In genomic region chr10:127155221-127155620, GRCh38 we compare ENCODE assay signal across 32 cellular contexts. TPM values are rescaled to one million over a fixed set of nuclear protein-coding genes. Genes with fewer than 3 reads are reported as not detected.
DNase-seq lines count a peak whose midpoint lies in the region; ATAC-seq and TF ChIP-seq lines count a peak whose summit lies in the region.
"Had no signal": no experiment of that assay in that cellular context is flagged by ENCODE, and none has a peak within 500 bp of the region (broad histone marks: within the 10 kb centered on the region; RNA-seq: fewer than 3 reads in every experiment).

No MANE protein-coding gene starts in this region.

- H3K36me3 ChIP-seq in mammary epithelial cell (ENCODE audit: insufficient read depth, low read length) (no peaks in the 10 kb centered on the region), SJCRH30 (no peaks in the 10 kb centered on the region)
- H3K36me3 ChIP-seq: left lung, prostate gland, SJSA1 had no signal

- H3K4me3 ChIP-seq in mammary epithelial cell (replicated peaks in 1 of 3; ENCODE audit: insufficient read depth in 1 of 3, low read depth in 2 of 3, low read length in 3 of 3): no peak overlapping the region
- H3K4me3 ChIP-seq in cardiac fibroblast (replicated peaks in 1 of 2; ENCODE audit: low read depth in 2 of 2, low read length in 2 of 2): no peak overlapping the region
- no peak overlapping the region for H3K4me3 ChIP-seq in SJCRH30
- H3K4me3 ChIP-seq: esophagus muscularis mucosa, left lung, prostate gland, SJSA1 had no signal

- H3K27ac ChIP-seq in mammary epithelial cell (ENCODE audit: insufficient read depth, low read depth, low read length) (no peak overlapping the region), SJCRH30 (no peak overlapping the region)
- H3K27ac ChIP-seq: 22Rv1, esophagus muscularis mucosa, left lung, prostate gland, SJSA1 had no signal

- dilution Hi-C loops in mammary epithelial cell (cut with HindIII; ENCODE audit: low sequenced_read_pairs): no loop called here

- no peak overlapping the region for H2AFZ ChIP-seq in mammary epithelial cell (ENCODE audit: low read depth, low read length)

- no peaks in the 10 kb centered on the region for H3K79me2 ChIP-seq in mammary epithelial cell (ENCODE audit: insufficient read depth, low read length)

- 92% methylated on average over 4 of the region's 6 CpGs for WGBS in mammary epithelial cell (ENCODE audit: low coverage, missing lambda C conversion rate)

- DNase-seq in MCF 10A (ENCODE audit: unreplicated experiment): peak; percentile 27
- DNase-seq in mammary epithelial cell: no peak
- peak; percentile 66 to 92 for DNase-seq in cardiac fibroblast (ENCODE audit: low read depth in 2 of 2)
- no peak for DNase-seq in left ventricle myocardium superior
- DNase-seq in stromal cell of bone marrow (ENCODE audit: low read depth): peak; percentile 74
- no peak for DNase-seq in NCI-H1092 treated with DMSO at 0.1 percent for 48 hours (lab: John Stamatoyannopoulos, UW)
- DNase-seq in SJCRH30: no peak
- no peak for DNase-seq in GM13977 (ENCODE audit: low spot score)
- DNase-seq: activated CD4-positive, alpha-beta T cell treated with anti-CD3 and anti-CD28 coated beads, Interleukin-2, amount 10 ng/mL, durations not matched to agents 7 days and 5 days; activated CD8-positive, alpha-beta memory T cell treated with anti-CD3 and anti-CD28 coated beads, Interleukin-2, amount 10 ng/mL, durations not matched to agents 7 days and 5 days; activated gamma-delta T cell treated with Interleukin-2 at 50 U/mL for 16 hours; activated naive CD8-positive, alpha-beta T cell treated with anti-CD3 and anti-CD28 coated beads, Interleukin-2, amount 10 ng/mL, durations not matched to agents 7 days and 5 days; activated T-cell treated with anti-CD3 and anti-CD28 coated beads, Interleukin-2, amount 50 U/mL, for 4 hours; aorta; dermis blood vessel endothelial cell; DMS79; GDM1; islet precursor cell; left lung; midbrain; naive thymus-derived CD8-positive, alpha-beta T cell; NCI-H1092; NCI-H1694 treated with DMSO at 0.1 percent for 48 hours; NCI-H446; NCI-H82; stimulated activated naive B cell treated with anti-CD40 and anti-IgM and Interleukin-4, amounts not matched to agents 10 μg/mL and 1 μg/mL and 100 μg/mL, for 72 hours; T1000 had no signal

- H3K36me3 Mint-ChIP-seq in MCF 10A (ENCODE audit: insufficient read depth, unreplicated experiment): no peaks in the 10 kb centered on the region
- H3K36me3 Mint-ChIP-seq: activated CD8-positive, alpha-beta memory T cell treated with anti-CD3 and anti-CD28 coated beads, Interleukin-2, amount 10 ng/mL, durations not matched to agents 7 days and 5 days; activated naive CD8-positive, alpha-beta T cell treated with anti-CD3 and anti-CD28 coated beads, Interleukin-2, amount 10 ng/mL, durations not matched to agents 7 days and 5 days; naive thymus-derived CD8-positive, alpha-beta T cell; stimulated activated naive B cell treated with anti-CD40 and anti-IgM and Interleukin-4, amounts not matched to agents 10 μg/mL and 1 μg/mL and 100 μg/mL, for 72 hours; type B pancreatic cell had no signal

- no peak overlapping the region for H3K9ac ChIP-seq in mammary epithelial cell (ENCODE audit: insufficient read depth, low read length)

- peak; percentile 58 for ATAC-seq in left ventricle myocardium superior
- ATAC-seq: activated CD8-positive, alpha-beta memory T cell treated with anti-CD3 and anti-CD28 coated beads, Interleukin-2, amount 10 ng/mL, durations not matched to agents 7 days and 5 days; activated T-cell treated with anti-CD3 and anti-CD28 coated beads, Interleukin-2, amount 50 U/mL, for 4 hours; left lung; naive thymus-derived CD8-positive, alpha-beta T cell; stimulated activated naive B cell treated with anti-CD40 and anti-IgM and Interleukin-4, amounts not matched to agents 10 μg/mL and 1 μg/mL and 100 μg/mL, for 72 hours had no signal

- no peak for TF ChIP-seq CTCF in MCF 10A (IDR thresholded peaks at IDR 0.05; ENCODE audit: unreplicated experiment)
- TF ChIP-seq CTCF in mammary epithelial cell (conservative IDR thresholded peaks at IDR 0.05 in 1 of 2, IDR thresholded peaks at IDR 0.05 in 1 of 2; ENCODE audit: extremely low read depth in 1 of 2, insufficient read depth in 1 of 2, low read depth in 1 of 2, low read length in 2 of 2): no peak
- TF ChIP-seq CTCF in cardiac fibroblast (IDR thresholded peaks at IDR 0.05; ENCODE audit: low read depth, low read length): no peak
- TF ChIP-seq CTCF in GM13977 (IDR thresholded peaks at IDR 0.05; ENCODE audit: extremely low read depth, insufficient read depth, missing control alignments): no peak

- BruUV-seq in MCF 10A (replicated peaks; lab: Mats Ljungman, UMichigan) (no TSS peak), mammary epithelial cell (replicated peaks; lab: Mats Ljungman, UMichigan) (no TSS peak)

- H3K4me1 Mint-ChIP-seq in MCF 10A (ENCODE audit: insufficient read depth, unreplicated experiment): peaks cover 36% of the 10 kb centered on the region
- H3K4me1 Mint-ChIP-seq: activated CD4-positive, alpha-beta T cell treated with anti-CD3 and anti-CD28 coated beads, Interleukin-2, amount 10 ng/mL, durations not matched to agents 7 days and 5 days; activated CD8-positive, alpha-beta memory T cell treated with anti-CD3 and anti-CD28 coated beads, Interleukin-2, amount 10 ng/mL, durations not matched to agents 7 days and 5 days; activated naive CD8-positive, alpha-beta T cell treated with anti-CD3 and anti-CD28 coated beads, Interleukin-2, amount 10 ng/mL, durations not matched to agents 7 days and 5 days; naive thymus-derived CD8-positive, alpha-beta T cell; stimulated activated naive B cell treated with anti-CD40 and anti-IgM and Interleukin-4, amounts not matched to agents 10 μg/mL and 1 μg/mL and 100 μg/mL, for 72 hours had no signal

- no peaks in the 10 kb centered on the region for H3K9me3 Mint-ChIP-seq in MCF 10A (ENCODE audit: unreplicated experiment)
- H3K9me3 Mint-ChIP-seq: activated CD4-positive, alpha-beta T cell treated with anti-CD3 and anti-CD28 coated beads, Interleukin-2, amount 10 ng/mL, durations not matched to agents 7 days and 5 days; activated naive CD8-positive, alpha-beta T cell treated with anti-CD3 and anti-CD28 coated beads, Interleukin-2, amount 10 ng/mL, durations not matched to agents 7 days and 5 days; activated T-cell treated with anti-CD3 and anti-CD28 coated beads, Interleukin-2, amount 50 U/mL, for 4 hours; stimulated activated naive B cell treated with anti-CD40 and anti-IgM and Interleukin-4, amounts not matched to agents 10 μg/mL and 1 μg/mL and 100 μg/mL, for 72 hours; type B pancreatic cell had no signal

- in situ Hi-C loops in mammary epithelial cell (cut with MboI; ENCODE audit: low sequenced_read_pairs in 2 of 2): no loop called here
- in situ Hi-C loops in GM13977 (cut with MboI; ENCODE audit: low pct_unique_long_range_greater_than_20kb, low sequenced_read_pairs, unreplicated experiment): no loop called here

- H3K4me2 ChIP-seq in mammary epithelial cell (ENCODE audit: insufficient read depth, low read depth, low read length): no peak overlapping the region

- H3K27ac Mint-ChIP-seq in MCF 10A (ENCODE audit: low read depth, unreplicated experiment): no peak overlapping the region
- H3K27ac Mint-ChIP-seq: activated CD4-positive, alpha-beta T cell treated with anti-CD3 and anti-CD28 coated beads, Interleukin-2, amount 10 ng/mL, durations not matched to agents 7 days and 5 days; activated CD8-positive, alpha-beta memory T cell treated with anti-CD3 and anti-CD28 coated beads, Interleukin-2, amount 10 ng/mL, durations not matched to agents 7 days and 5 days; activated naive CD8-positive, alpha-beta T cell treated with anti-CD3 and anti-CD28 coated beads, Interleukin-2, amount 10 ng/mL, durations not matched to agents 7 days and 5 days; naive thymus-derived CD8-positive, alpha-beta T cell; stimulated activated naive B cell treated with anti-CD40 and anti-IgM and Interleukin-4, amounts not matched to agents 10 μg/mL and 1 μg/mL and 100 μg/mL, for 72 hours; type B pancreatic cell had no signal

- peaks cover 20% of the 10 kb centered on the region for H3K4me1 ChIP-seq in mammary epithelial cell (ENCODE audit: insufficient read depth, low read length)
- H3K4me1 ChIP-seq in SJCRH30: peaks cover 44% of the 10 kb centered on the region
- H3K4me1 ChIP-seq: prostate gland had no signal

- no peaks in the 10 kb centered on the region for H3K9me3 ChIP-seq in mammary epithelial cell (replicated peaks; ENCODE audit: insufficient read depth, low read length)
- no peaks in the 10 kb centered on the region for H3K9me3 ChIP-seq in SJCRH30 (replicated peaks)
- H3K9me3 ChIP-seq: esophagus muscularis mucosa, left lung, prostate gland, SJSA1 had no signal

- H3K27me3 ChIP-seq in mammary epithelial cell (ENCODE audit: insufficient read depth, low read length): no peaks in the 10 kb centered on the region
- H3K27me3 ChIP-seq in SJCRH30: no peaks in the 10 kb centered on the region
- H3K27me3 ChIP-seq: esophagus muscularis mucosa, left lung, SJSA1 had no signal

- no peak overlapping the region for H3K4me3 Mint-ChIP-seq in MCF 10A (ENCODE audit: unreplicated experiment)
- H3K4me3 Mint-ChIP-seq: activated CD4-positive, alpha-beta T cell treated with anti-CD3 and anti-CD28 coated beads, Interleukin-2, amount 10 ng/mL, durations not matched to agents 7 days and 5 days; activated CD8-positive, alpha-beta memory T cell treated with anti-CD3 and anti-CD28 coated beads, Interleukin-2, amount 10 ng/mL, durations not matched to agents 7 days and 5 days; activated naive CD8-positive, alpha-beta T cell treated with anti-CD3 and anti-CD28 coated beads, Interleukin-2, amount 10 ng/mL, durations not matched to agents 7 days and 5 days; activated T-cell treated with anti-CD3 and anti-CD28 coated beads, Interleukin-2, amount 50 U/mL, for 4 hours; naive thymus-derived CD8-positive, alpha-beta T cell; stimulated activated naive B cell treated with anti-CD40 and anti-IgM and Interleukin-4, amounts not matched to agents 10 μg/mL and 1 μg/mL and 100 μg/mL, for 72 hours; type B pancreatic cell had no signal

- intact Hi-C loops in MCF 10A (cut with micrococcal nuclease): no loop called here
- intact Hi-C loops in mammary epithelial cell (cut with micrococcal nuclease): no loop called here
- intact Hi-C loops in left ventricle myocardium superior (cut with micrococcal nuclease): no loop called here

- POLR2A ChIA-PET in MCF 10A (lab: Yijun Ruan, JAX): no interaction called here

- no peaks in the 10 kb centered on the region for H4K20me1 ChIP-seq in mammary epithelial cell (ENCODE audit: insufficient read depth, low read length)

- CTCF ChIA-PET in MCF 10A (lab: Yijun Ruan, JAX) (no interaction called here), mammary epithelial cell (lab: Charles Lee; ENCODE audit: low non-redundant PET) (no interaction called here)

- H3K27me3 Mint-ChIP-seq in MCF 10A (ENCODE audit: insufficient read depth, unreplicated experiment): no peaks in the 10 kb centered on the region
- H3K27me3 Mint-ChIP-seq: activated CD4-positive, alpha-beta T cell treated with anti-CD3 and anti-CD28 coated beads, Interleukin-2, amount 10 ng/mL, durations not matched to agents 7 days and 5 days; activated CD8-positive, alpha-beta memory T cell treated with anti-CD3 and anti-CD28 coated beads, Interleukin-2, amount 10 ng/mL, durations not matched to agents 7 days and 5 days; type B pancreatic cell had no signal

RNA-seq across cellular contexts. Expression of gene INSYN2A, which starts 41.2 kb away (rescaled TPM):
- total RNA-seq in MCF 10A (2022) (0.07 TPM in 1 of 2 replicates, not detected in the other), mammary epithelial cell (under 1 TPM; 0.07 to 0.17 TPM), left ventricle myocardium superior (not detected)
- 0.14 TPM for polyA plus RNA-seq in mammary epithelial cell
- not detected for polyA minus RNA-seq in mammary epithelial cell
- total RNA-seq in SJCRH30 (2014; rRNA removed; shearing (Covaris generic)): 0.12 TPM in 1 of 2 replicates, not detected in the other
- total RNA-seq: activated CD4-positive, alpha-beta T cell treated with anti-CD3 and anti-CD28 coated beads, Interleukin-2, amount 10 ng/mL, durations not matched to agents 7 days and 5 days; activated CD8-positive, alpha-beta memory T cell treated with anti-CD3 and anti-CD28 coated beads, Interleukin-2, amount 10 ng/mL, durations not matched to agents 7 days and 5 days; activated naive CD8-positive, alpha-beta T cell treated with anti-CD3 and anti-CD28 coated beads, Interleukin-2, amount 10 ng/mL, durations not matched to agents 7 days and 5 days; activated T-cell treated with anti-CD3 and anti-CD28 coated beads, Interleukin-2, amount 50 U/mL, for 4 hours; aorta; dermis blood vessel endothelial cell; naive thymus-derived CD8-positive, alpha-beta T cell; SJSA1 had no signal
- polyA plus RNA-seq: aorta; naive thymus-derived CD8-positive, alpha-beta T cell had no signal

Comparison
In these comparisons a context has a peak if more than half of its experiments do, and no peak if none do; other contexts are left out.
1. DNase-seq: peak in MCF 10A (single experiment), cardiac fibroblast (2 of 2) and stromal cell of bone marrow (single experiment); none in mammary epithelial cell (single experiment), left ventricle myocardium superior (single experiment), NCI-H1092 treated with DMSO at 0.1 percent for 48 hours (single experiment), SJCRH30 (0 of 2) and GM13977 (single experiment).